In the genomic region with DNA sequence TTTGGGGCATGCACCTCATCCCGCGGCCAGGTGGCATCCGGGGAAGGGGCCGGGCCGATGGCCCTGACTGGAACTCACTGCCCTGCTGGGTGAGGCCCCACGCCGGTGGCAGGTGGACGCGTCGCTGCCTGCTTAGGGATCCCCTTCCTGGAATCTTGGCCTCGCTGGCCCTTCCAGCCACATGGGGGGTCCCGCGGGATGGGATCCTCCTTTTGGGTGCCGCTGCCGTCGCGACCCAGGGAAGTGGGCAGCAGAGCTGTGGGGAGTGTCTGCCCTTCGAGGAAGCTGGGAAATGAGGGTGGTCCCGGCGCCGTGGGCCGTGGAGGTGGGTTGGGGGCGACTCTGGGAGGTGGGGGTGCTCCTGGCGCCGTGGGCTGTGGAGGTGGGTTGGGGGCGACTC, we compare ENCODE assay signal across 20 cellular contexts. TPM values are rescaled to one million over a fixed set of nuclear protein-coding genes. Genes with fewer than 3 reads are reported as not detected.
A peak's percentile ranks its signal among the peaks of the same experiment; 100 is the strongest.
DNase-seq lines count a peak whose midpoint lies in the region; ATAC-seq and TF ChIP-seq lines count a peak whose summit lies in the region.
"Had no signal": no experiment of that assay in that cellular context is flagged by ENCODE, and none has a peak within 500 bp of the region (broad histone marks: within the 10 kb centered on the region; RNA-seq: fewer than 3 reads in every experiment).

No MANE protein-coding gene starts in this region.

- H3K9ac ChIP-seq in mammary epithelial cell (ENCODE audit: insufficient read depth, low read length) (no peak overlapping the region), duodenal mucosa (ENCODE audit: low read depth in 1 of 2, low read length in 2 of 2) (peak overlapping the region; percentile 72 to 82), mucosa of rectum (ENCODE audit: low read depth in 1 of 2, low read length in 2 of 2) (peak overlapping the region; percentile 68 to 80)

- H3K4me3 ChIP-seq in breast epithelium = peak overlapping the region in 1 of 3 donors; percentile 26
- no peak overlapping the region for H3K4me3 ChIP-seq in mammary epithelial cell (replicated peaks in 1 of 3; ENCODE audit: insufficient read depth in 1 of 3, low read depth in 2 of 3, low read length in 3 of 3)
- peak overlapping the region; percentile 43 to 55 for H3K4me3 ChIP-seq in duodenal mucosa (ENCODE audit: low read depth in 1 of 2, low read length in 2 of 2)
- H3K4me3 ChIP-seq in mucosa of rectum (ENCODE audit: low read length in 2 of 2) = peak overlapping the region; percentile 48 to 57
- peak overlapping the region in 2 of 4 donors; percentile 24 for H3K4me3 ChIP-seq in tibial nerve
- H3K4me3 ChIP-seq: SJCRH30, testis had no signal

- intact Hi-C loops in breast epithelium (cut with DNase I; ENCODE audit: low total_unique reads) = no loop called here
- intact Hi-C loops in mammary epithelial cell (cut with micrococcal nuclease) = no loop called here

- H3K27me3 ChIP-seq in breast epithelium (no peaks in the 10 kb centered on the region), mammary epithelial cell (ENCODE audit: insufficient read depth, low read length) (no peaks in the 10 kb centered on the region), duodenal mucosa (ENCODE audit: control insufficient read depth in 1 of 2, insufficient read depth in 2 of 2, low read length in 2 of 2) (peaks cover 0 to 3% of the 10 kb centered on the region in 2 donors), mucosa of rectum (ENCODE audit: control insufficient read depth in 2 of 2, insufficient read depth in 2 of 2, low read length in 2 of 2) (no peaks in the 10 kb centered on the region), tibial nerve (no peaks in the 10 kb centered on the region)
- H3K27me3 ChIP-seq: SJCRH30, testis had no signal

- H3K79me2 ChIP-seq in mammary epithelial cell (ENCODE audit: insufficient read depth, low read length) = no peaks in the 10 kb centered on the region

- H3K27ac ChIP-seq in breast epithelium (peak overlapping the region; percentile 64 to 72), mammary epithelial cell (ENCODE audit: insufficient read depth, low read depth, low read length) (no peak overlapping the region), duodenal mucosa (ENCODE audit: low read depth, low read length) (no peak overlapping the region), mucosa of rectum (ENCODE audit: low read depth in 2 of 2, low read length in 2 of 2) (peak overlapping the region; percentile 98), tibial nerve (peak overlapping the region; percentile 10 to 84 (median 79))
- H3K27ac ChIP-seq: 22Rv1, SJCRH30 had no signal

- H3K9me3 ChIP-seq in breast epithelium = no peaks in the 10 kb centered on the region
- no peaks in the 10 kb centered on the region for H3K9me3 ChIP-seq in mammary epithelial cell (replicated peaks; ENCODE audit: insufficient read depth, low read length)
- no peaks in the 10 kb centered on the region for H3K9me3 ChIP-seq in duodenal mucosa (ENCODE audit: control insufficient read depth in 1 of 2, low read length in 2 of 2)
- no peaks in the 10 kb centered on the region for H3K9me3 ChIP-seq in mucosa of rectum (ENCODE audit: control insufficient read depth in 2 of 2, low read length in 2 of 2)
- H3K9me3 ChIP-seq in tibial nerve = no peaks in the 10 kb centered on the region
- H3K9me3 ChIP-seq: SJCRH30, testis had no signal

- TF ChIP-seq POLR2A in breast epithelium (IDR thresholded peaks at IDR 0.05) (no peak), tibial nerve (IDR thresholded peaks at IDR 0.05) (no peak)

- CTCF ChIA-PET in mammary epithelial cell (lab: Charles Lee; ENCODE audit: low non-redundant PET) = no interaction called here

- H3K36me3 ChIP-seq in breast epithelium (peaks cover 3% of the 10 kb centered on the region), mammary epithelial cell (ENCODE audit: insufficient read depth, low read length) (no peaks in the 10 kb centered on the region), duodenal mucosa (ENCODE audit: control insufficient read depth in 1 of 2, insufficient read depth in 2 of 2, low read length in 2 of 2) (peaks cover 29 to 50% of the 10 kb centered on the region in 2 donors), mucosa of rectum (ENCODE audit: control insufficient read depth in 2 of 2, insufficient read depth in 2 of 2, low read length in 2 of 2) (peaks cover 35 to 43% of the 10 kb centered on the region in 2 donors), tibial nerve (peaks cover 2 to 79% (median 5%) of the 10 kb centered on the region in 3 donors)

- H4K20me1 ChIP-seq in mammary epithelial cell (ENCODE audit: insufficient read depth, low read length) = no peaks in the 10 kb centered on the region

- dilution Hi-C loops in mammary epithelial cell (cut with HindIII; ENCODE audit: low sequenced_read_pairs) = no loop called here

- TF ChIP-seq CTCF in breast epithelium (IDR thresholded peaks at IDR 0.05) = no peak
- TF ChIP-seq CTCF in mammary epithelial cell (conservative IDR thresholded peaks at IDR 0.05 in 1 of 2, IDR thresholded peaks at IDR 0.05 in 1 of 2; ENCODE audit: extremely low read depth in 1 of 2, insufficient read depth in 1 of 2, low read depth in 1 of 2, low read length in 2 of 2) = no peak
- no peak for TF ChIP-seq CTCF in tibial nerve (IDR thresholded peaks at IDR 0.05)

- no peak for TF ChIP-seq EP300 in tibial nerve (IDR thresholded peaks at IDR 0.05)

- 100% methylated on average over 5 of the region's 26 CpGs for WGBS in mammary epithelial cell (ENCODE audit: low coverage, missing lambda C conversion rate)
- WGBS in tibial nerve, 2 donors = 77 to 91% methylated on average over 12 to 13 of the region's 26 CpGs

- no peak overlapping the region for H3K4me2 ChIP-seq in mammary epithelial cell (ENCODE audit: insufficient read depth, low read depth, low read length)

- DNase-seq in breast epithelium (ENCODE audit: low spot score in 2 of 2) (no peak), mammary epithelial cell (no peak), tibial nerve (ENCODE audit: low spot score in 2 of 2) (no peak), C1 segment of cervical spinal cord (lab: John Stamatoyannopoulos, UW) (no peak)
- DNase-seq: activated CD4-positive, alpha-beta T cell treated with anti-CD3 and anti-CD28 coated beads, Interleukin-2, amount 10 ng/mL, durations not matched to agents 24 days and 14 days; activated CD8-positive, alpha-beta memory T cell treated with anti-CD3 and anti-CD28 coated beads, Interleukin-2, amount 50 U/mL, for 4 hours; activated naive CD8-positive, alpha-beta T cell treated with anti-CD3 and anti-CD28 coated beads, Interleukin-2, amount 10 ng/mL, durations not matched to agents 7 days and 5 days; DND-41; foreskin fibroblast; islet precursor cell; NCI-H2227 treated with DMSO at 0.1 percent for 48 hours; NCI-H82; SJCRH30; T-helper 17 cell had no signal

- BruUV-seq in mammary epithelial cell (replicated peaks; lab: Mats Ljungman, UMichigan) = no TSS peak

- H3K4me1 ChIP-seq in breast epithelium = peaks cover 4 to 10% of the 10 kb centered on the region in 2 donors
- peaks cover 6% of the 10 kb centered on the region for H3K4me1 ChIP-seq in mammary epithelial cell (ENCODE audit: insufficient read depth, low read length)
- H3K4me1 ChIP-seq in duodenal mucosa (ENCODE audit: control insufficient read depth in 1 of 2, insufficient read depth in 2 of 2, low read length in 2 of 2) = peaks cover 30 to 53% of the 10 kb centered on the region in 2 donors
- peaks cover 37 to 54% of the 10 kb centered on the region in 2 donors for H3K4me1 ChIP-seq in mucosa of rectum (ENCODE audit: control insufficient read depth in 2 of 2, insufficient read depth in 2 of 2, low read length in 2 of 2)
- H3K4me1 ChIP-seq in tibial nerve = peaks cover 0 to 71% (median 37%) of the 10 kb centered on the region in 4 donors

- ATAC-seq in GM18868 (IDR thresholded peaks at IDR 0.05; ENCODE audit: unreplicated experiment) (no peak), GM19452 (IDR thresholded peaks at IDR 0.05; ENCODE audit: unreplicated experiment) (no peak)
- ATAC-seq: T-helper 17 cell had no signal

- in situ Hi-C loops in mammary epithelial cell (cut with MboI; ENCODE audit: low sequenced_read_pairs in 2 of 2) = no loop called here

- no peak overlapping the region for H2AFZ ChIP-seq in mammary epithelial cell (ENCODE audit: low read depth, low read length)

RNA-seq across cellular contexts. Expression of gene METRNL, which starts 12.8 kb away (rescaled TPM):
- 100 to 1,000 TPM in 1 of 3 donors, 10 to 100 TPM in 2; 41.6 to 102 (median 54.1) TPM for total RNA-seq in breast epithelium
- total RNA-seq in mammary epithelial cell = 1 to 10 TPM; 2.5 to 9.6 TPM
- polyA plus RNA-seq in mammary epithelial cell = 4.7 TPM
- polyA minus RNA-seq in mammary epithelial cell = 1.1 TPM
- total RNA-seq in tibial nerve = 100 to 1,000 TPM; 112 to 162 (median 147) TPM

Comparison
In these comparisons a context has a peak if more than half of its experiments do, and no peak if none do; other contexts are left out.
1. H3K27ac ChIP-seq: peak in breast epithelium (2 of 2), mucosa of rectum (2 of 2) and tibial nerve (4 of 4); none in mammary epithelial cell (single experiment) and duodenal mucosa (single experiment).
2. RNA of gene METRNL, which starts 12.8 kb away (total RNA-seq): 112 to 162 TPM in tibial nerve and 41.6 to 102 TPM in breast epithelium; 2.5 to 9.6 TPM in mammary epithelial cell; every median in the first group is over 4 times any median in the second.
3. H3K4me3 ChIP-seq: peak in duodenal mucosa (2 of 2) and mucosa of rectum (2 of 2); none in mammary epithelial cell (0 of 3).